9 cellular contexts compared by ENCODE assay signal in the genomic region with DNA sequence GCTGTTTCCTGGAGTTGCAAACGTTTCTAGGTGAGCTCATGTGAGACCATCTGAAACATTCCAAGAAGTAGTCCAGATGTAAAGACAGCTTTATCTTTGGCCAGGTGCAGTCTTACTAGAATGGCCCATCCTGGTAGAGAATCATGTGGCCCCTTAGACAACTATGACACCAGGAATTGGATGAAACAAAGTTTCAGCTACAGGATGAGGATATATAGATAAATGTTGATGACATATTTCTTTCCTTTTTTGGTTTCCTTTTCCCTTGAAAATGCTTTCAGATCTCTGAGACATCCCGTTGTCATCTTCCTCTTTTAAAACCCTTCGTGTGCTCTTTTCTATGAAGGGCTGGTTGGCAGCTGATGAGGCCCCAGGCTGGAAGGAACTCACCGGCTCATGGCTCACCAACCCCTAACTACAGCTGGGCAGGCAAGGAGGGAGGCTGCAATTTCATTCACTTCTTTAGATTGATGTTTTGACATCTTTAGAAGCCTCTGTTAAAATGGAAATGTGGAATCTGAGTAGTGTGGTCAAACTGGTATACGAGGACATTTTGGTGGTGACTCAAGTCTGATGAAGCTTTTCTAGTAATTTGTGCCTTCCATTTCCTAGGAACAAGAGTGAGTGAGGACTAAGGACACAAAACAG.
DNase-seq lines count a peak whose midpoint lies in the region; ATAC-seq and TF ChIP-seq lines count a peak whose summit lies in the region.
"Had no signal": no experiment of that assay in that cellular context is flagged by ENCODE, and none has a peak within 500 bp of the region (broad histone marks: within the 10 kb centered on the region; RNA-seq: fewer than 3 reads in every experiment).

No MANE protein-coding gene starts in this region.

- peaks cover 12% of the 10 kb centered on the region for H3K9me1 ChIP-seq in IMR-90 (ENCODE audit: insufficient read depth, low read length)

- peak overlapping the region; percentile 77; the same call in 1 of the 3 replicates for H2BK15ac ChIP-seq in IMR-90 (ENCODE audit: low read depth, low read length)

- H3K4me3 ChIP-seq in IMR-90 (ENCODE audit: insufficient read depth, low read depth, low read length) (no peak overlapping the region), left lung (no peak overlapping the region)

- H4K5ac ChIP-seq in IMR-90 (ENCODE audit: low read depth, low read length), result no peak overlapping the region

- dilution Hi-C loops in IMR-90 (cut with HindIII; ENCODE audit: low sequenced_read_pairs, unreplicated experiment), result no loop called here

- H3K27ac ChIP-seq in IMR-90 (ENCODE audit: insufficient read depth, low read length) (no peak overlapping the region), left lung (peak overlapping the region in 1 of 2 donors; percentile 73)

- 40% methylated on average over 1 of the region's 5 CpGs; no CpG with 5 or more reads in 1 of the 2 experiments for WGBS in IMR-90 (ENCODE audit: extremely low coverage in 2 of 2, insufficient read length in 1 of 2), 2 experiments

- H3K4me2 ChIP-seq in IMR-90 (ENCODE audit: low read depth, low read length), result no peak overlapping the region

- H2AK5ac ChIP-seq in IMR-90 (ENCODE audit: low read depth, low read length), result peak overlapping the region; percentile 6; the same call in 1 of the 2 replicates

- no peak overlapping the region for H3K9ac ChIP-seq in IMR-90 (ENCODE audit: low read depth, low read length)

- peak overlapping the region; percentile 26; the same call in 1 of the 2 replicates for H3K14ac ChIP-seq in IMR-90 (replicated peaks; ENCODE audit: low read depth, low read length)

- H3K36me3 ChIP-seq in IMR-90 (ENCODE audit: control insufficient read depth, insufficient read depth, low read length) (no peaks in the 10 kb centered on the region), left lung (no peaks in the 10 kb centered on the region)

- TF ChIP-seq CTCF in IMR-90 (conservative IDR thresholded peaks at IDR 0.05; ENCODE audit: low read depth, low read length) (no peak), left lung (IDR thresholded peaks at IDR 0.05) (no peak), GM20000 (IDR thresholded peaks at IDR 0.05; ENCODE audit: extremely low read depth, missing control alignments) (no peak)

- no peak overlapping the region for H4K91ac ChIP-seq in IMR-90 (ENCODE audit: insufficient read depth, low read depth, low read length)

- ATAC-seq in IMR-90 (ENCODE audit: low read depth) (no peak), left lung (peak; percentile 57), HG02588 (IDR thresholded peaks at IDR 0.05; ENCODE audit: unreplicated experiment) (no peak), GM18909 (IDR thresholded peaks at IDR 0.05; ENCODE audit: poor library complexity, unreplicated experiment) (no peak)

- H2AK9ac ChIP-seq in IMR-90 (replicated peaks; ENCODE audit: low read depth, low read length, poor library complexity), result no peak overlapping the region

- in situ Hi-C loops in IMR-90 (cut with MboI; ENCODE audit: low sequenced_read_pairs), result no loop called here

- DNase-seq in Ammon's horn (ENCODE audit: low spot score), result peak; percentile 45
- DNase-seq in IMR-90, result peak; percentile 46
- DNase-seq in activated CD8-positive, alpha-beta memory T cell treated with anti-CD3 and anti-CD28 coated beads, Interleukin-2, amount 50 U/mL, for 48 hours, result peak; percentile 77
- DNase-seq in left lung, result no peak
- no peak for DNase-seq in NCI-H2196 treated with DMSO at 0.1 percent for 48 hours (lab: John Stamatoyannopoulos, UW; ENCODE audit: unreplicated experiment)
- DNase-seq in GM20000 (ENCODE audit: low spot score), result no peak
- DNase-seq: occipital lobe had no signal

- peak overlapping the region; percentile 80; the same call in 1 of the 2 replicates for H2BK120ac ChIP-seq in IMR-90 (ENCODE audit: low read depth, low read length)

- H2BK5ac ChIP-seq in IMR-90 (ENCODE audit: low read depth, low read length, poor library complexity, severe bottlenecking), result no peak overlapping the region

- TF ChIP-seq RAD21 in IMR-90 (IDR thresholded peaks at IDR 0.05; ENCODE audit: low read length), result no peak

- intact Hi-C loops in IMR-90 (cut with micrococcal nuclease), result no loop called here
- intact Hi-C loops in left lung (cut with DNase I), result no loop called here

- peak overlapping the region in 1 of 2 experiments; percentile 44; a peak in 1 of 4 replicates for H4K8ac ChIP-seq in IMR-90 (ENCODE audit: low read depth in 2 of 2, low read length in 2 of 2)

- H3K79me1 ChIP-seq in IMR-90 (ENCODE audit: low read depth in 1 of 2, low read length in 2 of 2), result no peaks in the 10 kb centered on the region

- no peak overlapping the region for H3K18ac ChIP-seq in IMR-90 (ENCODE audit: low read depth, low read length)

- H2AFZ ChIP-seq in IMR-90 (replicated peaks; ENCODE audit: low read length, poor library complexity), result peak overlapping the region; percentile 53

- H4K20me1 ChIP-seq in IMR-90 (ENCODE audit: insufficient read depth, low read length), result no peaks in the 10 kb centered on the region

- POLR2A ChIA-PET in IMR-90 (lab: Charles Lee; ENCODE audit: unreplicated experiment), result no interaction called here

- BruUV-seq in IMR-90 (replicated peaks; lab: Mats Ljungman, UMichigan), result no TSS peak

- no peak for TF ChIP-seq POLR2A in IMR-90 (IDR thresholded peaks at IDR 0.05; ENCODE audit: low read depth, low read length)

- H3K9me3 ChIP-seq in IMR-90 (ENCODE audit: control insufficient read depth, insufficient read depth, low read length), result no peaks in the 10 kb centered on the region
- no peaks in the 10 kb centered on the region for H3K9me3 ChIP-seq in left lung

- 0 out of 2 replicates have a peak overlapping the region, but pooled peaks have one; percentile 11 for H3K23ac ChIP-seq in IMR-90 (ENCODE audit: low read depth, low read length)

- H3K56ac ChIP-seq in IMR-90 (ENCODE audit: extremely low read depth, insufficient read depth, low read length), result no peak overlapping the region

- no peak overlapping the region for H3K4ac ChIP-seq in IMR-90 (ENCODE audit: low read depth, low read length)

- no peaks in the 10 kb centered on the region for H3K27me3 ChIP-seq in IMR-90 (ENCODE audit: control insufficient read depth, insufficient read depth, low read length)
- H3K27me3 ChIP-seq in left lung, result no peaks in the 10 kb centered on the region

- H2BK20ac ChIP-seq in IMR-90 (ENCODE audit: low read depth, low read length), result peak overlapping the region; percentile 45; the same call in 1 of the 2 replicates

- H3K4me1 ChIP-seq in IMR-90 (ENCODE audit: control insufficient read depth, insufficient read depth, low read length) (peaks cover 7% of the 10 kb centered on the region), left lung (peaks cover 7 to 37% of the 10 kb centered on the region in 2 donors)

- CTCF ChIA-PET in IMR-90 (lab: Yijun Ruan, JAX), result interaction anchor here (0.6 to 0.7 kb wide), 2 partner anchors 10 to 87 kb away, joined by 3 read pairs; no protein-coding TSS in a partner anchor

TF ChIP-seq in IMR-90, 13 proteins besides CTCF, POLR2A, EP300 and RAD21:
- TF ChIP-seq MAZ (IDR thresholded peaks at IDR 0.05; ENCODE audit: borderline replicate concordance, low read depth, low read length) (no peak), MAFK (IDR thresholded peaks at IDR 0.05; ENCODE audit: low read depth, low read length) (no peak), NFE2L2 (IDR thresholded peaks at IDR 0.05; ENCODE audit: low read depth, low read length) (no peak), MXI1 (IDR thresholded peaks at IDR 0.05; ENCODE audit: borderline replicate concordance, low read depth, low read length) (no peak), RCOR1 (IDR thresholded peaks at IDR 0.05; ENCODE audit: insufficient replicate concordance, low read length) (no peak), FOS (IDR thresholded peaks at IDR 0.05; ENCODE audit: low read depth, low read length) (no peak), RFX5 (IDR thresholded peaks at IDR 0.05; ENCODE audit: low read depth, low read length) (no peak), BHLHE40 (IDR thresholded peaks at IDR 0.05; ENCODE audit: low read depth, low read length) (no peak), CEBPB (IDR thresholded peaks at IDR 0.05; ENCODE audit: low read depth, low read length) (no peak), SMC3 (IDR thresholded peaks at IDR 0.05; ENCODE audit: low read depth, low read length) (no peak), CHD1 (IDR thresholded peaks at IDR 0.05; ENCODE audit: low read depth, low read length) (no peak)
- TF ChIP-seq, protein P1, sequence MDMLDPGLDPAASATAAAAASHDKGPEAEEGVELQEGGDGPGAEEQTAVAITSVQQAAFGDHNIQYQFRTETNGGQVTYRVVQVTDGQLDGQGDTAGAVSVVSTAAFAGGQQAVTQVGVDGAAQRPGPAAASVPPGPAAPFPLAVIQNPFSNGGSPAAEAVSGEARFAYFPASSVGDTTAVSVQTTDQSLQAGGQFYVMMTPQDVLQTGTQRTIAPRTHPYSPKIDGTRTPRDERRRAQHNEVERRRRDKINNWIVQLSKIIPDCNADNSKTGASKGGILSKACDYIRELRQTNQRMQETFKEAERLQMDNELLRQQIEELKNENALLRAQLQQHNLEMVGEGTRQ (IDR thresholded peaks at IDR 0.05; ENCODE audit: low read depth, low read length), result no peak
- TF ChIP-seq, protein P2, sequence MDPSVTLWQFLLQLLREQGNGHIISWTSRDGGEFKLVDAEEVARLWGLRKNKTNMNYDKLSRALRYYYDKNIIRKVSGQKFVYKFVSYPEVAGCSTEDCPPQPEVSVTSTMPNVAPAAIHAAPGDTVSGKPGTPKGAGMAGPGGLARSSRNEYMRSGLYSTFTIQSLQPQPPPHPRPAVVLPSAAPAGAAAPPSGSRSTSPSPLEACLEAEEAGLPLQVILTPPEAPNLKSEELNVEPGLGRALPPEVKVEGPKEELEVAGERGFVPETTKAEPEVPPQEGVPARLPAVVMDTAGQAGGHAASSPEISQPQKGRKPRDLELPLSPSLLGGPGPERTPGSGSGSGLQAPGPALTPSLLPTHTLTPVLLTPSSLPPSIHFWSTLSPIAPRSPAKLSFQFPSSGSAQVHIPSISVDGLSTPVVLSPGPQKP (IDR thresholded peaks at IDR 0.05; ENCODE audit: borderline replicate concordance, low read depth, low read length), result no peak

Comparison
In these comparisons a context has a peak if more than half of its experiments do, and no peak if none do; other contexts are left out.
1. DNase-seq: peak in Ammon's horn (single experiment), IMR-90 (single experiment) and activated CD8-positive, alpha-beta memory T cell treated with anti-CD3 and anti-CD28 coated beads, Interleukin-2, amount 50 U/mL, for 48 hours (single experiment); none in left lung (0 of 2), NCI-H2196 treated with DMSO at 0.1 percent for 48 hours (single experiment) and GM20000 (single experiment).